ENCODE assay signal across 13 cellular contexts in genomic region chr17:511833-512251, GRCh38.
DNase-seq lines count a peak whose midpoint lies in the region; ATAC-seq and TF ChIP-seq lines count a peak whose summit lies in the region.
"Had no signal": no experiment of that assay in that cellular context is flagged by ENCODE, and none has a peak within 500 bp of the region (broad histone marks: within the 10 kb centered on the region; RNA-seq: fewer than 3 reads in every experiment).

No MANE protein-coding gene starts in this region.

- DNase-seq in EH (ENCODE audit: low read depth) = peak; percentile 95
- DNase-seq in WERI-Rb-1 = peak; percentile 31
- peak; percentile 60 to 77 for DNase-seq in foreskin fibroblast
- peak in 1 of 2 donors; percentile 30 for DNase-seq in gastrocnemius medialis
- DNase-seq in ACHN = no peak
- no peak for DNase-seq in activated naive CD8-positive, alpha-beta T cell treated with anti-CD3 and anti-CD28 coated beads, Interleukin-2, amount 50 U/mL, for 24 hours
- DNase-seq in T-helper 9 cell = no peak
- DNase-seq: CD8-positive, alpha-beta memory T cell; H9; NCI-H2171 had no signal

- no peaks in the 10 kb centered on the region for H3K9me3 ChIP-seq in WERI-Rb-1 (ENCODE audit: severe bottlenecking)
- H3K9me3 ChIP-seq in gastrocnemius medialis = no peaks in the 10 kb centered on the region
- H3K9me3 ChIP-seq: vagina had no signal

- intact Hi-C loops in gastrocnemius medialis (cut with DNase I; ENCODE audit: low total_unique reads) = no loop called here

- ATAC-seq in gastrocnemius medialis (peak; percentile 73 to 74), HG02763 (IDR thresholded peaks at IDR 0.05; ENCODE audit: unreplicated experiment) (no peak)
- no peak for ATAC-seq in activated naive CD8-positive, alpha-beta T cell treated with anti-CD3 and anti-CD28 coated beads, Interleukin-2, amount 50 U/mL, for 24 hours

- no peaks in the 10 kb centered on the region for H3K27me3 Mint-ChIP-seq in activated naive CD8-positive, alpha-beta T cell treated with anti-CD3 and anti-CD28 coated beads, Interleukin-2, amount 50 U/mL, for 24 hours
- H3K27me3 Mint-ChIP-seq: CD8-positive, alpha-beta memory T cell had no signal

- no peak overlapping the region for H3K4me3 Mint-ChIP-seq in activated naive CD8-positive, alpha-beta T cell treated with anti-CD3 and anti-CD28 coated beads, Interleukin-2, amount 50 U/mL, for 24 hours
- H3K4me3 Mint-ChIP-seq: CD8-positive, alpha-beta memory T cell; H9 had no signal

- H3K27ac ChIP-seq in WERI-Rb-1 = no peak overlapping the region; the same call in 1 of the 2 replicates
- H3K27ac ChIP-seq in gastrocnemius medialis = peak overlapping the region; percentile 11 to 57 (median 33)
- H3K27ac ChIP-seq: KMS-11, vagina had no signal

- H3K4me3 ChIP-seq in WERI-Rb-1 (ENCODE audit: low read depth, low read length) = peak overlapping the region; percentile 21
- peak overlapping the region in 1 of 2 donors; percentile 9 for H3K4me3 ChIP-seq in foreskin fibroblast (ENCODE audit: low read depth in 1 of 2, low read length in 2 of 2)
- peak overlapping the region; percentile 26 to 48 (median 36) for H3K4me3 ChIP-seq in gastrocnemius medialis
- H3K4me3 ChIP-seq: vagina had no signal

- H3K9me3 Mint-ChIP-seq in activated naive CD8-positive, alpha-beta T cell treated with anti-CD3 and anti-CD28 coated beads, Interleukin-2, amount 50 U/mL, for 24 hours = no peaks in the 10 kb centered on the region

- no peaks in the 10 kb centered on the region for H3K4me1 Mint-ChIP-seq in activated naive CD8-positive, alpha-beta T cell treated with anti-CD3 and anti-CD28 coated beads, Interleukin-2, amount 50 U/mL, for 24 hours
- H3K4me1 Mint-ChIP-seq: CD8-positive, alpha-beta memory T cell had no signal

- in situ Hi-C loops in gastrocnemius medialis (cut with MboI; ENCODE audit: low sequenced_read_pairs in 4 of 4) = no loop called here
- in situ Hi-C loops in ACHN (cut with HindIII; ENCODE audit: low pct_ligation_motif_present, low pct_unique_long_range_greater_than_20kb, low sequenced_read_pairs) = no loop called here

- H3K27ac Mint-ChIP-seq in activated naive CD8-positive, alpha-beta T cell treated with anti-CD3 and anti-CD28 coated beads, Interleukin-2, amount 50 U/mL, for 24 hours = no peak overlapping the region
- H3K27ac Mint-ChIP-seq: H9 had no signal

- H3K4me1 ChIP-seq in gastrocnemius medialis = peaks cover 22 to 27% of the 10 kb centered on the region in 2 donors

- no peak for TF ChIP-seq POLR2A in gastrocnemius medialis (IDR thresholded peaks at IDR 0.05)

- no peaks in the 10 kb centered on the region for H3K36me3 ChIP-seq in WERI-Rb-1
- no peaks in the 10 kb centered on the region for H3K36me3 ChIP-seq in gastrocnemius medialis
- H3K36me3 ChIP-seq: vagina had no signal

- TF ChIP-seq CTCF in WERI-Rb-1 (IDR thresholded peaks at IDR 0.05; ENCODE audit: low read depth, low read length) (no peak), foreskin fibroblast (IDR thresholded peaks at IDR 0.05; ENCODE audit: low read depth, low read length) (no peak), gastrocnemius medialis (IDR thresholded peaks at IDR 0.05 in 4 of 5, conservative IDR thresholded peaks at IDR 0.05 in 1 of 5) (no peak)

- H3K27me3 ChIP-seq in WERI-Rb-1 (ENCODE audit: insufficient read depth, low read depth, severe bottlenecking) (no peaks in the 10 kb centered on the region), gastrocnemius medialis (no peaks in the 10 kb centered on the region)
- H3K27me3 ChIP-seq: vagina had no signal

- no peaks in the 10 kb centered on the region for H3K36me3 Mint-ChIP-seq in activated naive CD8-positive, alpha-beta T cell treated with anti-CD3 and anti-CD28 coated beads, Interleukin-2, amount 50 U/mL, for 24 hours (ENCODE audit: low read depth)

Comparison
In these comparisons a context has a peak if more than half of its experiments do, and no peak if none do; other contexts are left out.
1. DNase-seq: peak in EH (single experiment), WERI-Rb-1 (single experiment) and foreskin fibroblast (2 of 2); none in ACHN (single experiment), activated naive CD8-positive, alpha-beta T cell treated with anti-CD3 and anti-CD28 coated beads, Interleukin-2, amount 50 U/mL, for 24 hours (single experiment) and T-helper 9 cell (single experiment).
2. ATAC-seq: peak in gastrocnemius medialis (2 of 2); none in HG02763 (single experiment) and activated naive CD8-positive, alpha-beta T cell treated with anti-CD3 and anti-CD28 coated beads, Interleukin-2, amount 50 U/mL, for 24 hours (single experiment).